In the genomic region with DNA sequence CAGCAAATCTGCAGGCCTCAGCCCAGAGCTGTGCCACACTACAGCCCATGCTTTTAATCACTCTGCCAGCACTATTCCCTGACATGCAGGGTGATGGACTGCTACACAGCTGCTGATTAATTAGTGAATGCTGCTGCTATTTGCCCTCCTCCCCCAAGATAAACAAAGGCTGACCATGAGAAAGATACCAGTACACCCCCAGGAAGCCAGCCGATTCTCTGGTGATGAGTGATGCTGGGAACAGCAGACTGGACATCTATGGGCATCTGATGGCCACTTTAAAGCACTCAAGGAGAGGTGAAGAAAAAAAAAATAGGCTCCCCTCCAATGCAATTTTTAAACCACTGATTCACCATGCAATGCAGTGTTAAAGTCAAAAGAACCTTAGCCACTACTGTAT, we compare ENCODE assay signal across 15 cellular contexts. TPM values are rescaled to one million over a fixed set of nuclear protein-coding genes. Genes with fewer than 3 reads are reported as not detected.
DNase-seq lines count a peak whose midpoint lies in the region; TF ChIP-seq lines count a peak whose summit lies in the region.
"Had no signal": no experiment of that assay in that cellular context is flagged by ENCODE, and none has a peak within 500 bp of the region (broad histone marks: within the 10 kb centered on the region; RNA-seq: fewer than 3 reads in every experiment).

No MANE protein-coding gene starts in this region.

- H3K36me3 ChIP-seq in GM23248 (ENCODE audit: low read depth): peaks cover 17% of the 10 kb centered on the region; the same call in 1 of the 2 replicates
- H3K36me3 ChIP-seq in SJCRH30: no peaks in the 10 kb centered on the region
- no peaks in the 10 kb centered on the region for H3K36me3 ChIP-seq in WERI-Rb-1

- H3K4me3 ChIP-seq in GM23248 (no peak overlapping the region), SJCRH30 (no peak overlapping the region), fibroblast of the aortic adventitia (ENCODE audit: low read depth, low read length) (no peak overlapping the region), skeletal muscle cell (ENCODE audit: low read depth, low read length) (no peak overlapping the region), WERI-Rb-1 (ENCODE audit: low read depth, low read length) (no peak overlapping the region)
- H3K4me3 ChIP-seq: body of pancreas, SJSA1, testis had no signal

- H3K27me3 ChIP-seq in GM23248 (replicated peaks; ENCODE audit: insufficient read depth): no peaks in the 10 kb centered on the region
- no peaks in the 10 kb centered on the region for H3K27me3 ChIP-seq in SJCRH30
- no peaks in the 10 kb centered on the region for H3K27me3 ChIP-seq in WERI-Rb-1 (ENCODE audit: insufficient read depth, low read depth, severe bottlenecking)
- H3K27me3 ChIP-seq: body of pancreas, SJSA1, testis had no signal

- H4K20me1 ChIP-seq in GM23248 (ENCODE audit: insufficient read depth): no peaks in the 10 kb centered on the region

- no peak for TF ChIP-seq CTCF in fibroblast of the aortic adventitia (IDR thresholded peaks at IDR 0.05; ENCODE audit: insufficient read depth, low read length)
- TF ChIP-seq CTCF in WERI-Rb-1 (IDR thresholded peaks at IDR 0.05; ENCODE audit: low read depth, low read length): no peak

- in situ Hi-C loops in GM23248 (cut with MboI): no loop called here

- no peaks in the 10 kb centered on the region for H3K9me3 ChIP-seq in GM23248 (ENCODE audit: low read depth)
- H3K9me3 ChIP-seq in SJCRH30 (replicated peaks): no peaks in the 10 kb centered on the region
- H3K9me3 ChIP-seq in WERI-Rb-1 (ENCODE audit: severe bottlenecking): no peaks in the 10 kb centered on the region
- H3K9me3 ChIP-seq: body of pancreas, testis had no signal

- peak; percentile 49 for DNase-seq in GM23248
- DNase-seq in SJCRH30: peak; percentile 50 to 57
- peak; percentile 38 for DNase-seq in fibroblast of the aortic adventitia (ENCODE audit: low read depth)
- peak; percentile 55 for DNase-seq in skeletal muscle cell (ENCODE audit: low read depth)
- no peak for DNase-seq in WERI-Rb-1
- no peak for DNase-seq in LoVo (ENCODE audit: low spot score)
- DNase-seq in DMS153 treated with DMSO at 0.1 percent for 48 hours (lab: John Stamatoyannopoulos, UW; ENCODE audit: unreplicated experiment): no peak
- DNase-seq: activated CD8-positive, alpha-beta T cell treated with anti-CD3 and anti-CD28 coated beads for 36 hours; body of pancreas; CD4-positive, CD25-positive, alpha-beta regulatory T cell; effector CD8-positive, alpha-beta T cell; GF-D8; NCI-H2171 treated with DMSO at 0.1 percent for 48 hours; testis had no signal

- peaks cover 55% of the 10 kb centered on the region for H3K4me1 ChIP-seq in GM23248 (ENCODE audit: insufficient read depth)
- peaks cover 28% of the 10 kb centered on the region for H3K4me1 ChIP-seq in SJCRH30
- H3K4me1 ChIP-seq: body of pancreas, testis had no signal

- H3K27ac ChIP-seq in GM23248 (peak overlapping the region; percentile 5), SJCRH30 (no peak overlapping the region), WERI-Rb-1 (no peak overlapping the region)
- H3K27ac ChIP-seq: body of pancreas, SJSA1, testis had no signal

- no peak overlapping the region for H2AFZ ChIP-seq in GM23248

- H3K79me2 ChIP-seq in GM23248 (ENCODE audit: insufficient read depth): peaks cover 54% of the 10 kb centered on the region

- peaks cover 45% of the 10 kb centered on the region for H3F3A ChIP-seq in GM23248 (ENCODE audit: insufficient read depth)

- H3K4me2 ChIP-seq in GM23248 (ENCODE audit: unreplicated experiment): peak overlapping the region; percentile 2

- no peak overlapping the region for H3K9ac ChIP-seq in GM23248

- H3K9me2 ChIP-seq in GM23248 (ENCODE audit: insufficient read depth): no peaks in the 10 kb centered on the region

- 0 to 17% methylated on average over 1 of the region's 1 CpG for WGBS in GM23248 (ENCODE audit: low coverage in 1 of 2, low lambda C conversion rate in 2 of 2, missing lambda C conversion rate in 2 of 2), 2 experiments

RNA-seq across cellular contexts. Expression of gene RFTN1, which starts 39.2 kb away (rescaled TPM):
- 62.3 and 77.7 TPM in 2 replicates for total RNA-seq in GM23248 (2014; rRNA removed; shearing (Covaris generic))
- 42.9 and 43.1 TPM in 2 replicates for polyA plus RNA-seq in GM23248 (2016; fragmentation: Nextera tagmentation; extraction: Ambion mirVana)
- 17.0 and 20.1 TPM in 2 replicates for total RNA-seq in SJCRH30 (2014; rRNA removed; shearing (Covaris generic))
- total RNA-seq in fibroblast of the aortic adventitia (ENCODE audit: low replicate concordance): 47.7 and 54.7 TPM in 2 replicates

Comparison
In these comparisons a context has a peak if more than half of its experiments do, and no peak if none do; other contexts are left out.
1. DNase-seq: peak in GM23248 (single experiment), SJCRH30 (2 of 2), fibroblast of the aortic adventitia (single experiment) and skeletal muscle cell (single experiment); none in WERI-Rb-1 (single experiment), LoVo (single experiment) and DMS153 treated with DMSO at 0.1 percent for 48 hours (single experiment).